ENCODE assay signal across 1 cellular context in the genomic region with DNA sequence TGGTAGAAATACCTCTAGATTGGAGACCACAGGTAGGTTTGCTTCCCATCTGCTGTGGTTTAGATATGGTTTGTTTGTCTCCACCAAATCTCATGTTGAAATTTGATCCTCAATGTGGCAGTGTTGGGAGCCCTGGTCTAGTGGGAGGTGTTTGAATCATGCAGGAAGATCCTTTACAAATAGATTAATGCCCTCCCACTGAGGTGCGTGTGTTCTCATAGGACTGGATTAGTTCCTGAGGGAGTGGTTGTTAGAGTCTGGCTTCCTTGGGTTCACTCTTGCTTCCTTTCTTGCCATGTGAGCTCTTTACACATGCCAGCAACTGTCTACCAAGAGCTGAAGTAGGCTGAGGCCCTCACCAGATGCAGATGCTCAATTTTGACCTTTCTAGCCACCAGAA.
TF ChIP-seq lines count a peak whose summit lies in the region.

No MANE protein-coding gene starts in this region.

TF ChIP-seq in H1, 55 proteins besides CTCF, POLR2A, EP300 and RAD21 (continued from another document):
- TF ChIP-seq SUZ12 (IDR thresholded peaks at IDR 0.05; ENCODE audit: low read length) (no peak), TAF7 (optimal IDR thresholded peaks at IDR 0.05; ENCODE audit: borderline replicate concordance, low read depth, low read length) (no peak), SP4 (IDR thresholded peaks at IDR 0.05; ENCODE audit: low read length) (no peak), CHD1 (IDR thresholded peaks at IDR 0.05; ENCODE audit: low read depth, low read length) (no peak), KDM4A (IDR thresholded peaks at IDR 0.05; ENCODE audit: low read depth, low read length, severe bottlenecking) (no peak), MAFK (IDR thresholded peaks at IDR 0.05; ENCODE audit: low read depth, low read length) (no peak), GTF2F1 (IDR thresholded peaks at IDR 0.05; ENCODE audit: borderline replicate concordance, low read depth, low read length) (no peak), RNF2 (IDR thresholded peaks at IDR 0.05; ENCODE audit: borderline replicate concordance, low read depth, low read length, missing control alignments, poor library complexity, severe bottlenecking) (no peak)
